ENCODE assay signal across 11 cellular contexts in the genomic region with DNA sequence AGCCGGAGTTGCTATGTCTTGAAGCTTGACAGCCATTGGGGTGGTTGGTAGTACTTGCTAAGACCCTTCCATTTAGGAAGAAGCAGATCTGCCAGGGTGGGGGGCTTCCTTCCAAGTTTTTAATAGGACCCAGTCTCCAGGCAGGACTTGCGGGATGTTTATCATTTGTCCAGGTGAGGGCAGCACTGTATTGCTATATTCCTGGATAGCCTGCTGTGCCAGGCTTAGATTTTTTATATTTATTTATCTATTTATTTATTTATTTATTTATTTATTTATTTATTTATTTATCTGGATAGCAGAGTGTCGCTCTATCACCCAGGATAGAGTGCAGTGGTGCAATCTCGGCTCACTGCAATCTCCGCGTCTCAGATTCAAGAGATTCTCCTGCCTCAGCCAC.
DNase-seq lines count a peak whose midpoint lies in the region; ATAC-seq, FAIRE-seq and TF ChIP-seq lines count a peak whose summit lies in the region.
"Had no signal": no experiment of that assay in that cellular context is flagged by ENCODE, and none has a peak within 500 bp of the region (broad histone marks: within the 10 kb centered on the region; RNA-seq: fewer than 3 reads in every experiment).

No MANE protein-coding gene starts in this region.

- H3K36me3 ChIP-seq in cardiac muscle cell (no peaks in the 10 kb centered on the region), right atrium auricular region (no peaks in the 10 kb centered on the region)

- H3K4me1 Mint-ChIP-seq in endothelial cell (ENCODE audit: unreplicated experiment) = no peaks in the 10 kb centered on the region
- H3K4me1 Mint-ChIP-seq: activated naive CD8-positive, alpha-beta T cell treated with anti-CD3 and anti-CD28 coated beads, Interleukin-2, amount 10 ng/mL, durations not matched to agents 7 days and 5 days; CD4-positive, CD25-positive, alpha-beta regulatory T cell had no signal

- H3K36me3 Mint-ChIP-seq in endothelial cell (ENCODE audit: low read depth, unreplicated experiment) = no peaks in the 10 kb centered on the region
- H3K36me3 Mint-ChIP-seq: activated naive CD8-positive, alpha-beta T cell treated with anti-CD3 and anti-CD28 coated beads, Interleukin-2, amount 10 ng/mL, durations not matched to agents 7 days and 5 days; CD4-positive, CD25-positive, alpha-beta regulatory T cell had no signal

- H3K4me3 ChIP-seq in cardiac muscle cell (no peak overlapping the region), right atrium auricular region (no peak overlapping the region)

- H3K27ac ChIP-seq in cardiac muscle cell (no peak overlapping the region), right atrium auricular region (no peak overlapping the region)

- FAIRE-seq in urothelium cell line (lab: Jason Lieb, UNC) = no peak

- H3K27ac Mint-ChIP-seq in endothelial cell (ENCODE audit: unreplicated experiment) = no peak overlapping the region
- H3K27ac Mint-ChIP-seq: activated B cell treated with CpG ODN at 0.5 μM for 24 hours; activated naive CD8-positive, alpha-beta T cell treated with anti-CD3 and anti-CD28 coated beads, Interleukin-2, amount 10 ng/mL, durations not matched to agents 7 days and 5 days; CD4-positive, CD25-positive, alpha-beta regulatory T cell had no signal

- H3K4me1 ChIP-seq in cardiac muscle cell (ENCODE audit: low read depth) = no peaks in the 10 kb centered on the region
- H3K4me1 ChIP-seq in right atrium auricular region = no peaks in the 10 kb centered on the region

- TF ChIP-seq CTCF in cardiac muscle cell (IDR thresholded peaks at IDR 0.05; ENCODE audit: low read depth, low read length) (no peak), right atrium auricular region (IDR thresholded peaks at IDR 0.05) (peak in 1 of 2 donors; percentile 27), endothelial cell (IDR thresholded peaks at IDR 0.05; ENCODE audit: unreplicated experiment) (peak; percentile 27)

- no peak for ATAC-seq in HG03025 (IDR thresholded peaks at IDR 0.05; ENCODE audit: low FRiP score, unreplicated experiment)
- no peak for ATAC-seq in GM18870 (IDR thresholded peaks at IDR 0.05; ENCODE audit: unreplicated experiment)

- DNase-seq in cardiac muscle cell (ENCODE audit: low read depth in 1 of 2, low spot score in 1 of 2) (peak; percentile 0 to 19), right atrium auricular region (ENCODE audit: low spot score) (no peak), NCI-H526 treated with DMSO at 0.1 percent for 48 hours (lab: John Stamatoyannopoulos, UW) (peak; percentile 5), endothelial cell (ENCODE audit: low spot score) (peak; percentile 38), urothelium cell line (ENCODE audit: low spot score) (peak; percentile 7), anterior cingulate cortex (lab: John Stamatoyannopoulos, UW) (no peak)
- DNase-seq: activated B cell treated with CpG ODN at 0.5 μM for 24 hours; activated naive CD8-positive, alpha-beta T cell treated with anti-CD3 and anti-CD28 coated beads, Interleukin-2, amount 10 ng/mL, durations not matched to agents 7 days and 5 days; CD4-positive, CD25-positive, alpha-beta regulatory T cell had no signal

- H3K9me3 Mint-ChIP-seq in endothelial cell (ENCODE audit: unreplicated experiment) = no peaks in the 10 kb centered on the region
- H3K9me3 Mint-ChIP-seq: activated B cell treated with CpG ODN at 0.5 μM for 24 hours; activated naive CD8-positive, alpha-beta T cell treated with anti-CD3 and anti-CD28 coated beads, Interleukin-2, amount 10 ng/mL, durations not matched to agents 7 days and 5 days; CD4-positive, CD25-positive, alpha-beta regulatory T cell had no signal

- no peaks in the 10 kb centered on the region for H3K27me3 Mint-ChIP-seq in endothelial cell (ENCODE audit: unreplicated experiment)
- H3K27me3 Mint-ChIP-seq: activated B cell treated with CpG ODN at 0.5 μM for 24 hours; activated naive CD8-positive, alpha-beta T cell treated with anti-CD3 and anti-CD28 coated beads, Interleukin-2, amount 10 ng/mL, durations not matched to agents 7 days and 5 days; CD4-positive, CD25-positive, alpha-beta regulatory T cell had no signal

- H3K4me3 Mint-ChIP-seq in endothelial cell (ENCODE audit: unreplicated experiment) = no peak overlapping the region
- H3K4me3 Mint-ChIP-seq: activated B cell treated with CpG ODN at 0.5 μM for 24 hours; activated naive CD8-positive, alpha-beta T cell treated with anti-CD3 and anti-CD28 coated beads, Interleukin-2, amount 10 ng/mL, durations not matched to agents 7 days and 5 days; CD4-positive, CD25-positive, alpha-beta regulatory T cell had no signal

- no peaks in the 10 kb centered on the region for H3K27me3 ChIP-seq in cardiac muscle cell
- no peaks in the 10 kb centered on the region for H3K27me3 ChIP-seq in right atrium auricular region

- H3K9me3 ChIP-seq in cardiac muscle cell (ENCODE audit: low read depth) (no peaks in the 10 kb centered on the region), right atrium auricular region (no peaks in the 10 kb centered on the region)

Comparison
In these comparisons a context has a peak if more than half of its experiments do, and no peak if none do; other contexts are left out.
1. DNase-seq: peak in cardiac muscle cell (2 of 2), NCI-H526 treated with DMSO at 0.1 percent for 48 hours (single experiment), endothelial cell (single experiment) and urothelium cell line (single experiment); none in right atrium auricular region (single experiment) and anterior cingulate cortex (0 of 58).